19 cellular contexts compared by ENCODE assay signal in the genomic region with DNA sequence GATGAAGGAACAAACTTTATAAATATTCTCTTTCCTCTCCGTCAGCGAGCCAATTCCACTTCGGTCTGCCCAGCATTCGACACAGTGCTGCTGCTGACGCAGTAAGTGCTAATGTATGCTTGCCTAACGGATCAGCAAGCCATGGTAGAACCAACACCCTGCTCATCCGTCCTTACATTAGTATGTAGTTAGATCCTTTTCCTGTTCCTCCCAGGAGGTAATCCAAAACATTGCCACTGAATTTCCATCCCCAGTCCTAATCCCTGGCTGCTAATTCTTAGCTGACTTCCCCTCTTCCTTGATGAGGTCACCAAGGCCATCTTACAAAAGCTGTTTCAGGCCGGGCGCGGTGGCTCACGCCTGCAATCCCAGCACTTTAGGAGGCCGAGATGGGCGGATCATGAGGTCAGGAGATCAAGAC.
DNase-seq lines count a peak whose midpoint lies in the region; ATAC-seq and TF ChIP-seq lines count a peak whose summit lies in the region.
"Had no signal": no experiment of that assay in that cellular context is flagged by ENCODE, and none has a peak within 500 bp of the region (broad histone marks: within the 10 kb centered on the region; RNA-seq: fewer than 3 reads in every experiment).

No MANE protein-coding gene starts in this region.

- H3K4me1 Mint-ChIP-seq in brain, result peaks cover 52% of the 10 kb centered on the region

- ATAC-seq in upper lobe of right lung (peak; percentile 70), HG02610 (IDR thresholded peaks at IDR 0.05; ENCODE audit: unreplicated experiment) (no peak)
- ATAC-seq: natural killer cell treated with Interleukin-12 subunit alpha and Interleukin-12 subunit beta and Interleukin-15 and Interleukin-18, amount 100 ng/mL, for 72 hours; psoas muscle; stimulated activated memory B cell treated with anti-CD40 and anti-IgM and Interleukin-4, amounts not matched to agents 10 μg/mL and 1 μg/mL and 100 μg/mL, for 72 hours had no signal

- H3K4me2 ChIP-seq in fibroblast of lung (ENCODE audit: extremely low read depth, insufficient read depth, low read length), result peak overlapping the region; percentile 25
- H3K4me2 ChIP-seq in osteoblast (ENCODE audit: insufficient read depth, low read length), result no peak overlapping the region

- H3K27ac ChIP-seq in fibroblast of lung (ENCODE audit: insufficient read depth, low read length), result peak overlapping the region; percentile 81
- peak overlapping the region; percentile 98 for H3K27ac ChIP-seq in osteoblast (ENCODE audit: low read depth, low read length)
- peak overlapping the region; percentile 38 for H3K27ac ChIP-seq in upper lobe of right lung
- H3K27ac ChIP-seq: psoas muscle had no signal

- TF ChIP-seq CTCF in brain (conservative IDR thresholded peaks at IDR 0.05), result no peak
- TF ChIP-seq CTCF in fibroblast of lung (conservative IDR thresholded peaks at IDR 0.05 in 1 of 2, IDR thresholded peaks at IDR 0.05 in 1 of 2; ENCODE audit: low read depth in 1 of 2, low read length in 2 of 2), result no peak
- TF ChIP-seq CTCF in osteoblast (IDR thresholded peaks at IDR 0.05; ENCODE audit: extremely low read depth, low read depth, low read length), result no peak
- TF ChIP-seq CTCF in upper lobe of right lung (IDR thresholded peaks at IDR 0.05), result no peak

- H3K9me3 ChIP-seq in fibroblast of lung (ENCODE audit: control insufficient read depth, insufficient read depth, low read depth, low read length) (no peaks in the 10 kb centered on the region), osteoblast (ENCODE audit: low read depth, low read length) (no peaks in the 10 kb centered on the region), upper lobe of right lung (no peaks in the 10 kb centered on the region)
- H3K9me3 ChIP-seq: BE2C, psoas muscle had no signal

- H3K36me3 Mint-ChIP-seq in brain, result no peaks in the 10 kb centered on the region
- H3K36me3 Mint-ChIP-seq: activated naive CD4-positive, alpha-beta T cell treated with anti-CD3 and anti-CD28 coated beads, Interleukin-2, amount 10 ng/mL, durations not matched to agents 7 days and 5 days; natural killer cell treated with Interleukin-12 subunit alpha and Interleukin-12 subunit beta and Interleukin-15 and Interleukin-18, amount 100 ng/mL, for 72 hours; stimulated activated memory B cell treated with anti-CD40 and anti-IgM and Interleukin-4, amounts not matched to agents 10 μg/mL and 1 μg/mL and 100 μg/mL, for 72 hours had no signal

- H3K4me3 Mint-ChIP-seq in brain, result no peak overlapping the region
- H3K4me3 Mint-ChIP-seq: activated naive CD4-positive, alpha-beta T cell treated with anti-CD3 and anti-CD28 coated beads, Interleukin-2, amount 10 ng/mL, durations not matched to agents 7 days and 5 days; natural killer cell treated with Interleukin-12 subunit alpha and Interleukin-12 subunit beta and Interleukin-15 and Interleukin-18, amount 100 ng/mL, for 72 hours; stimulated activated memory B cell treated with anti-CD40 and anti-IgM and Interleukin-4, amounts not matched to agents 10 μg/mL and 1 μg/mL and 100 μg/mL, for 72 hours had no signal

- H2AFZ ChIP-seq in fibroblast of lung (ENCODE audit: low read length), result no peak overlapping the region
- no peak overlapping the region for H2AFZ ChIP-seq in osteoblast (ENCODE audit: low read length)

- no peak overlapping the region for H3K9ac ChIP-seq in fibroblast of lung (ENCODE audit: insufficient read depth, low read length)

- H3K9me3 Mint-ChIP-seq in brain, result no peaks in the 10 kb centered on the region
- H3K9me3 Mint-ChIP-seq: activated naive CD4-positive, alpha-beta T cell treated with anti-CD3 and anti-CD28 coated beads, Interleukin-2, amount 10 ng/mL, durations not matched to agents 7 days and 5 days had no signal

- no peak overlapping the region for H3K4me3 ChIP-seq in fibroblast of lung (replicated peaks in 1 of 4; ENCODE audit: control extremely low read depth in 1 of 4, insufficient read depth in 1 of 4, low read depth in 3 of 4, low read length in 4 of 4)
- no peak overlapping the region for H3K4me3 ChIP-seq in osteoblast (ENCODE audit: insufficient read depth, low read length)
- no peak overlapping the region for H3K4me3 ChIP-seq in upper lobe of right lung
- H3K4me3 ChIP-seq: lung, psoas muscle had no signal

- intact Hi-C loops in upper lobe of right lung (cut with DNase I), result no loop called here

- H4K20me1 ChIP-seq in fibroblast of lung (ENCODE audit: control insufficient read depth, extremely low read depth, insufficient read depth, low read length) (no peaks in the 10 kb centered on the region), osteoblast (ENCODE audit: insufficient read depth, low read length) (no peaks in the 10 kb centered on the region)

- H3K79me2 ChIP-seq in fibroblast of lung (ENCODE audit: control insufficient read depth, insufficient read depth, low read length), result peaks cover 80% of the 10 kb centered on the region
- peaks cover 93% of the 10 kb centered on the region for H3K79me2 ChIP-seq in osteoblast (ENCODE audit: insufficient read depth, low read length)

- H3K36me3 ChIP-seq in fibroblast of lung (ENCODE audit: control insufficient read depth, insufficient read depth, low read length) (peaks cover 5% of the 10 kb centered on the region), osteoblast (ENCODE audit: insufficient read depth, low read length) (peaks cover 14% of the 10 kb centered on the region), upper lobe of right lung (no peaks in the 10 kb centered on the region)
- H3K36me3 ChIP-seq: BE2C had no signal

- H3K27me3 ChIP-seq in fibroblast of lung (ENCODE audit: control insufficient read depth, insufficient read depth, low read length) (no peaks in the 10 kb centered on the region), osteoblast (ENCODE audit: insufficient read depth, low read length) (no peaks in the 10 kb centered on the region), upper lobe of right lung (no peaks in the 10 kb centered on the region)
- H3K27me3 ChIP-seq: BE2C had no signal

- no peaks in the 10 kb centered on the region for H3K27me3 Mint-ChIP-seq in brain

- DNase-seq in fibroblast of lung (ENCODE audit: low read depth in 2 of 2) (peak in 1 of 2 donors; percentile 66), osteoblast (ENCODE audit: insufficient read length, low spot score, missing footprints) (no peak), upper lobe of right lung (no peak), NCI-H345 (lab: John Stamatoyannopoulos, UW) (no peak), NCI-H524 treated with DMSO at 0.1 percent for 48 hours (lab: John Stamatoyannopoulos, UW) (no peak)
- DNase-seq: activated CD4-positive, alpha-beta T cell treated with anti-CD3 and anti-CD28 coated beads, Interleukin-2, amount 50 U/mL, for 48 hours; activated naive CD4-positive, alpha-beta T cell treated with anti-CD3 and anti-CD28 coated beads, Interleukin-2, amount 10 ng/mL, durations not matched to agents 7 days and 5 days; aorta; BE2C; Calu3; NCI-H2029; NCI-H524; psoas muscle; SHP77 had no signal

- peaks cover 21% of the 10 kb centered on the region for H3K4me1 ChIP-seq in fibroblast of lung (ENCODE audit: control insufficient read depth, extremely low read depth, insufficient read depth, low read length)
- peaks cover 39% of the 10 kb centered on the region for H3K4me1 ChIP-seq in osteoblast (ENCODE audit: insufficient read depth, low read length)
- peaks cover 11% of the 10 kb centered on the region for H3K4me1 ChIP-seq in upper lobe of right lung

- peak overlapping the region in 3 of 5 experiments; percentile 15 to 65 (median 61) for H3K27ac Mint-ChIP-seq in brain
- H3K27ac Mint-ChIP-seq: activated naive CD4-positive, alpha-beta T cell treated with anti-CD3 and anti-CD28 coated beads, Interleukin-2, amount 10 ng/mL, durations not matched to agents 7 days and 5 days; natural killer cell treated with Interleukin-12 subunit alpha and Interleukin-12 subunit beta and Interleukin-15 and Interleukin-18, amount 100 ng/mL, for 72 hours; stimulated activated memory B cell treated with anti-CD40 and anti-IgM and Interleukin-4, amounts not matched to agents 10 μg/mL and 1 μg/mL and 100 μg/mL, for 72 hours had no signal

Comparison
In these comparisons a context has a peak if more than half of its experiments do, and no peak if none do; other contexts are left out.
1. H3K27ac ChIP-seq: peak in every context shown above with its lines; median percentile 98 in osteoblast; 81 in fibroblast of lung; 38 in upper lobe of right lung.